Comparison of ENCODE assay signal across 26 cellular contexts in genomic region chr11:112756166-112756565, GRCh38.
"Had no signal": no experiment of that assay in that cellular context is flagged by ENCODE, and none has a peak within 500 bp of the region (broad histone marks: within the 10 kb centered on the region; RNA-seq: fewer than 3 reads in every experiment).

No MANE protein-coding gene starts in this region.

- H3K36me3 Mint-ChIP-seq: mesothelial cell of epicardium; naive thymus-derived CD8-positive, alpha-beta T cell; stimulated activated naive B cell treated with anti-CD40 and anti-IgM and Interleukin-4, amounts not matched to agents 10 μg/mL and 1 μg/mL and 100 μg/mL, for 72 hours had no signal

- H3K9me3 ChIP-seq: gastrocnemius medialis, left lung, mucosa of descending colon, ovary, psoas muscle, suprapubic skin, thyroid gland, vagina had no signal

- H3K4me3 ChIP-seq: gastrocnemius medialis, left lung, mucosa of descending colon, ovary, psoas muscle, suprapubic skin, thyroid gland, vagina had no signal

- H3K27ac ChIP-seq: epithelial cell of prostate, left lung, ovary, psoas muscle, thyroid gland, vagina had no signal

- H3K4me1 Mint-ChIP-seq: mesothelial cell of epicardium; naive thymus-derived CD8-positive, alpha-beta T cell; stimulated activated naive B cell treated with anti-CD40 and anti-IgM and Interleukin-4, amounts not matched to agents 10 μg/mL and 1 μg/mL and 100 μg/mL, for 72 hours had no signal

- H3K4me1 ChIP-seq: left lung, psoas muscle, suprapubic skin, thyroid gland, vagina had no signal

- ATAC-seq: esophagus mucosa; gastrocnemius medialis; left lung; mucosa of descending colon; naive thymus-derived CD8-positive, alpha-beta T cell; psoas muscle; right cardiac atrium; stimulated activated naive B cell treated with anti-CD40 and anti-IgM and Interleukin-4, amounts not matched to agents 10 μg/mL and 1 μg/mL and 100 μg/mL, for 72 hours had no signal

- H3K27ac Mint-ChIP-seq: endodermal cell; mesothelial cell of epicardium; naive thymus-derived CD8-positive, alpha-beta T cell; stimulated activated naive B cell treated with anti-CD40 and anti-IgM and Interleukin-4, amounts not matched to agents 10 μg/mL and 1 μg/mL and 100 μg/mL, for 72 hours; stimulated activated naive CD8-positive, alpha-beta T cell treated with anti-CD3 and anti-CD28 coated beads, Interleukin-15, Interleukin-2, amounts not matched to agents 100 ng/mL and 50 ng/mL, for 24 hours had no signal

- H3K36me3 ChIP-seq: gastrocnemius medialis, left lung, ovary, suprapubic skin, thyroid gland, vagina had no signal

- H3K27me3 Mint-ChIP-seq: stimulated activated naive B cell treated with anti-CD40 and anti-IgM and Interleukin-4, amounts not matched to agents 10 μg/mL and 1 μg/mL and 100 μg/mL, for 72 hours; stimulated activated naive CD8-positive, alpha-beta T cell treated with anti-CD3 and anti-CD28 coated beads, Interleukin-15, Interleukin-2, amounts not matched to agents 100 ng/mL and 50 ng/mL, for 24 hours had no signal

- DNase-seq: effector CD8-positive, alpha-beta T cell; endodermal cell; foreskin fibroblast; gastrocnemius medialis; head of caudate nucleus; left lung; mesenchymal stem cell; mucosa of descending colon; naive thymus-derived CD8-positive, alpha-beta T cell; occipital lobe; ovary; posterior cingulate gyrus; psoas muscle; right cardiac atrium; small intestine; stimulated activated CD4-positive, alpha-beta T cell treated with anti-CD3 and anti-CD28 coated beads, Interleukin-15, amount 100 ng/mL, for 24 hours; stimulated activated CD4-positive, alpha-beta T cell treated with anti-CD3 and anti-CD28 coated beads, Interleukin-2, amount 100 ng/mL, for 48 hours; stimulated activated naive B cell treated with anti-CD40 and anti-IgM and Interleukin-4, amounts not matched to agents 10 μg/mL and 1 μg/mL and 100 μg/mL, for 72 hours; thyroid gland; trophoblast cell had no signal

- H3K9me3 Mint-ChIP-seq: endodermal cell; mesothelial cell of epicardium; naive thymus-derived CD8-positive, alpha-beta T cell; stimulated activated naive B cell treated with anti-CD40 and anti-IgM and Interleukin-4, amounts not matched to agents 10 μg/mL and 1 μg/mL and 100 μg/mL, for 72 hours; stimulated activated naive CD8-positive, alpha-beta T cell treated with anti-CD3 and anti-CD28 coated beads, Interleukin-15, Interleukin-2, amounts not matched to agents 100 ng/mL and 50 ng/mL, for 24 hours had no signal

- H3K4me3 Mint-ChIP-seq: endodermal cell; mesothelial cell of epicardium; naive thymus-derived CD8-positive, alpha-beta T cell; stimulated activated naive B cell treated with anti-CD40 and anti-IgM and Interleukin-4, amounts not matched to agents 10 μg/mL and 1 μg/mL and 100 μg/mL, for 72 hours; stimulated activated naive CD8-positive, alpha-beta T cell treated with anti-CD3 and anti-CD28 coated beads, Interleukin-15, Interleukin-2, amounts not matched to agents 100 ng/mL and 50 ng/mL, for 24 hours had no signal

- H3K27me3 ChIP-seq: gastrocnemius medialis, ovary, thyroid gland, vagina had no signal
